ENCODE assay signal across 18 cellular contexts in genomic region chr11:124890701-124891389, GRCh38. TPM values are rescaled to one million over a fixed set of nuclear protein-coding genes. Genes with fewer than 3 reads are reported as not detected.
"Had no signal": no experiment of that assay in that cellular context is flagged by ENCODE, and none has a peak within 500 bp of the region (broad histone marks: within the 10 kb centered on the region; RNA-seq: fewer than 3 reads in every experiment).

No MANE protein-coding gene starts in this region.

- DNase-seq: activated CD8-positive, alpha-beta memory T cell treated with anti-CD3 and anti-CD28 coated beads, Interleukin-2, amount 50 U/mL, for 4 hours; activated CD8-positive, alpha-beta T cell treated with anti-CD3 and anti-CD28 coated beads for 36 hours; activated naive CD8-positive, alpha-beta T cell treated with anti-CD3 and anti-CD28 coated beads, Interleukin-2, amount 10 ng/mL, durations not matched to agents 7 days and 5 days; cortex of kidney; effector CD4-positive, alpha-beta T cell; mucosa of descending colon; natural killer cell; stimulated activated CD4-positive, alpha-beta T cell treated with anti-CD3 and anti-CD28 coated beads, Interleukin-1b, Interleukin-23, amount 100 ng/mL, for 48 hours; stomach had no signal

- H3K36me3 ChIP-seq: ovary, stomach, thoracic aorta had no signal

- H3K27me3 ChIP-seq: ovary had no signal

- H3K4me3 ChIP-seq: mucosa of descending colon, ovary, stomach, thoracic aorta had no signal

- H3K27ac ChIP-seq: epithelial cell of prostate, ovary, thoracic aorta, VCaP had no signal

- ATAC-seq: activated CD8-positive, alpha-beta T cell treated with anti-CD3 and anti-CD28 coated beads for 36 hours; left lobe of liver; mucosa of descending colon; natural killer cell had no signal

- H3K9me3 ChIP-seq: mucosa of descending colon, ovary, stomach, thoracic aorta had no signal

RNA-seq across cellular contexts. Expression of gene ROBO4, which starts 6.8 kb away (rescaled TPM):
- total RNA-seq: activated CD8-positive, alpha-beta T cell treated with anti-CD3 and anti-CD28 coated beads for 36 hours; activated naive CD8-positive, alpha-beta T cell treated with anti-CD3 and anti-CD28 coated beads, Interleukin-2, amount 10 ng/mL, durations not matched to agents 7 days and 5 days; natural killer cell; T-helper 1 cell treated with Interleukin-12 subunit alpha and Interleukin-12 subunit beta and Interleukin-4 antibody, amounts not matched to agents 30 ng/mL and 1 ng/mL, for 36 hours had no signal

RNA-seq across cellular contexts. Expression of gene HEPN1, which starts 28.2 kb away (rescaled TPM):
- total RNA-seq: activated CD8-positive, alpha-beta T cell treated with anti-CD3 and anti-CD28 coated beads for 36 hours; activated naive CD8-positive, alpha-beta T cell treated with anti-CD3 and anti-CD28 coated beads, Interleukin-2, amount 10 ng/mL, durations not matched to agents 7 days and 5 days; left lobe of liver; mucosa of descending colon; natural killer cell; pulmonary artery endothelial cell; sciatic nerve; stomach; T-helper 1 cell treated with Interleukin-12 subunit alpha and Interleukin-12 subunit beta and Interleukin-4 antibody, amounts not matched to agents 30 ng/mL and 1 ng/mL, for 36 hours; urinary bladder had no signal
- polyA plus RNA-seq: ovary, stomach, urinary bladder had no signal

RNA-seq across cellular contexts. Expression of gene HEPACAM, which starts 45.0 kb away (rescaled TPM):
- total RNA-seq: activated naive CD8-positive, alpha-beta T cell treated with anti-CD3 and anti-CD28 coated beads, Interleukin-2, amount 10 ng/mL, durations not matched to agents 7 days and 5 days; natural killer cell; pulmonary artery endothelial cell; stomach; T-helper 1 cell treated with Interleukin-12 subunit alpha and Interleukin-12 subunit beta and Interleukin-4 antibody, amounts not matched to agents 30 ng/mL and 1 ng/mL, for 36 hours; urinary bladder had no signal
